In genomic region chr3:159987291-159987711, GRCh38 we compare ENCODE assay signal across 9 cellular contexts. TPM values are rescaled to one million over a fixed set of nuclear protein-coding genes. Genes with fewer than 3 reads are reported as not detected.
DNase-seq lines count a peak whose midpoint lies in the region; ATAC-seq and TF ChIP-seq lines count a peak whose summit lies in the region.
"Had no signal": no experiment of that assay in that cellular context is flagged by ENCODE, and none has a peak within 500 bp of the region (broad histone marks: within the 10 kb centered on the region; RNA-seq: fewer than 3 reads in every experiment).

No MANE protein-coding gene starts in this region.

- POLR2A ChIA-PET in CD4-positive, alpha-beta memory T cell (lab: Charles Lee; ENCODE audit: partially characterized antibody): no interaction called here

- DNase-seq in CD4-positive, alpha-beta memory T cell: no peak
- peak; percentile 27 for DNase-seq in RPMI8226
- DNase-seq in immature natural killer cell: no peak
- no peak for DNase-seq in central memory CD4-positive, alpha-beta T cell
- DNase-seq in NCI-H2196 treated with DMSO at 0.1 percent for 48 hours (lab: John Stamatoyannopoulos, UW; ENCODE audit: unreplicated experiment): no peak
- no peak for DNase-seq in Peyer's patch
- DNase-seq: NCI-H1092 treated with DMSO at 0.1 percent for 48 hours had no signal

- H3K27me3 Mint-ChIP-seq in CD4-positive, alpha-beta memory T cell: peaks cover 0 to 7% of the 10 kb centered on the region in 2 donors
- peaks cover 0 to 7% (median 5%) of the 10 kb centered on the region in 3 donors for H3K27me3 Mint-ChIP-seq in immature natural killer cell (ENCODE audit: low read depth in 3 of 3)

- intact Hi-C loops in CD4-positive, alpha-beta memory T cell (cut with micrococcal nuclease): no loop called here

- peaks cover 9 to 47% (median 17%) of the 10 kb centered on the region in 4 donors for H3K4me1 Mint-ChIP-seq in CD4-positive, alpha-beta memory T cell
- H3K4me1 Mint-ChIP-seq in immature natural killer cell: peaks cover 20 to 30% of the 10 kb centered on the region in 2 donors

- H3K27ac Mint-ChIP-seq in CD4-positive, alpha-beta memory T cell: peak overlapping the region in 2 of 7 donors; percentile 76 to 86
- no peak overlapping the region for H3K27ac Mint-ChIP-seq in immature natural killer cell

- TF ChIP-seq CTCF in Peyer's patch (IDR thresholded peaks at IDR 0.05): no peak

- ATAC-seq in GM18909 (IDR thresholded peaks at IDR 0.05; ENCODE audit: poor library complexity, unreplicated experiment) (peak; percentile 25), GM21576 (IDR thresholded peaks at IDR 0.05; ENCODE audit: unreplicated experiment) (no peak)

- no peaks in the 10 kb centered on the region for H3K27me3 ChIP-seq in CD4-positive, alpha-beta memory T cell (ENCODE audit: insufficient read depth, low read length)
- no peaks in the 10 kb centered on the region for H3K27me3 ChIP-seq in Peyer's patch

- no peaks in the 10 kb centered on the region for H3K9me3 ChIP-seq in CD4-positive, alpha-beta memory T cell (ENCODE audit: control insufficient read depth in 1 of 2, low read length in 2 of 2)
- no peaks in the 10 kb centered on the region for H3K9me3 ChIP-seq in Peyer's patch

- no peaks in the 10 kb centered on the region for H3K36me3 Mint-ChIP-seq in CD4-positive, alpha-beta memory T cell
- H3K36me3 Mint-ChIP-seq in immature natural killer cell: no peaks in the 10 kb centered on the region

- peak overlapping the region in 6 of 8 donors; percentile 10 to 86 (median 76) for H3K4me3 Mint-ChIP-seq in CD4-positive, alpha-beta memory T cell
- H3K4me3 Mint-ChIP-seq in immature natural killer cell: peak overlapping the region; percentile 46 to 91 (median 86)

- H3K9me3 Mint-ChIP-seq in CD4-positive, alpha-beta memory T cell: no peaks in the 10 kb centered on the region
- no peaks in the 10 kb centered on the region for H3K9me3 Mint-ChIP-seq in immature natural killer cell

- peaks cover 12% of the 10 kb centered on the region for H3K4me1 ChIP-seq in CD4-positive, alpha-beta memory T cell (ENCODE audit: insufficient read depth, low read length)
- H3K4me1 ChIP-seq in Peyer's patch: peaks cover 0 to 6% (median 2%) of the 10 kb centered on the region in 4 donors

- no peak overlapping the region for H3K27ac ChIP-seq in CD4-positive, alpha-beta memory T cell (ENCODE audit: low read depth, low read length)
- H3K27ac ChIP-seq in Peyer's patch: no peak overlapping the region

- CTCF ChIA-PET in CD4-positive, alpha-beta memory T cell (lab: Charles Lee; ENCODE audit: partially characterized antibody): interaction anchor here (0.9 to 7.1 kb wide), 10 partner anchors 8 to 499 kb away, joined by 3 to 128 read pairs (median 4); no protein-coding TSS in a partner anchor

- no peak for TF ChIP-seq POLR2A in Peyer's patch (IDR thresholded peaks at IDR 0.05)

- no peak overlapping the region for H3K4me3 ChIP-seq in CD4-positive, alpha-beta memory T cell (ENCODE audit: low read length in 2 of 2)
- no peak overlapping the region for H3K4me3 ChIP-seq in Peyer's patch

- no peaks in the 10 kb centered on the region for H3K36me3 ChIP-seq in CD4-positive, alpha-beta memory T cell (ENCODE audit: insufficient read depth, low read length)
- H3K36me3 ChIP-seq in Peyer's patch: no peaks in the 10 kb centered on the region

RNA-seq across cellular contexts. Expression of gene IL12A, which starts 1.3 kb away (rescaled TPM):
- total RNA-seq in CD4-positive, alpha-beta memory T cell: under 1 TPM; 0.44 to 0.53 TPM
- polyA plus RNA-seq in CD4-positive, alpha-beta memory T cell: not detected
- polyA plus RNA-seq in immature natural killer cell: under 1 TPM in 2 of 3 donors, not detected in 1; 0.12 to 0.27 TPM
- 1 to 10 TPM in 1 of 4 donors, not detected in 3; 1.2 TPM for total RNA-seq in Peyer's patch
